Comparison of ENCODE assay signal across 14 cellular contexts in genomic region chr1:156552518-156553312, GRCh38. TPM values are rescaled to one million over a fixed set of nuclear protein-coding genes. Genes with fewer than 3 reads are reported as not detected.
A peak's percentile ranks its signal among the peaks of the same experiment; 100 is the strongest.
DNase-seq lines count a peak whose midpoint lies in the region; ATAC-seq and TF ChIP-seq lines count a peak whose summit lies in the region.
"Not testable (repeated sequence)": the region's sequence is repeated elsewhere in the genome, so short reads cannot be mapped to it uniquely, and the experiment has no call there.
"Had no signal": no experiment of that assay in that cellular context is flagged by ENCODE, and none has a peak within 500 bp of the region (broad histone marks: within the 10 kb centered on the region; RNA-seq: fewer than 3 reads in every experiment).

No MANE protein-coding gene starts in this region.

- H3K4me3 ChIP-seq in GM23248; adipocyte (ENCODE audit: low read length); right lobe of liver: not testable (repeated sequence)

- H3K4me1 ChIP-seq in GM23248 (ENCODE audit: insufficient read depth) (peaks cover 11% of the 10 kb centered on the region), adipocyte (ENCODE audit: control insufficient read depth, insufficient read depth, low read length) (peaks cover 18% of the 10 kb centered on the region)
- H3K4me1 ChIP-seq in right lobe of liver = not testable (repeated sequence)

- not testable (repeated sequence) for H2AFZ ChIP-seq in GM23248

- DNase-seq in AML-193 (lab: John Stamatoyannopoulos, UW) = peak; percentile 67 to 72
- DNase-seq in GM23248 = peak; percentile 13
- DNase-seq in NAMALWA (ENCODE audit: low spot score) = peak; percentile 67
- peak; percentile 81 for DNase-seq in SIG-M5 (lab: John Stamatoyannopoulos, UW)
- DNase-seq in adipocyte (ENCODE audit: low read depth) = not testable (repeated sequence)
- peak; percentile 40 for DNase-seq in globus pallidus (ENCODE audit: low spot score)
- peak in 1 of 3 donors; percentile 57 for DNase-seq in right lobe of liver
- peak; percentile 26 for DNase-seq in renal cortical epithelial cell (ENCODE audit: low read depth)

- TF ChIP-seq POLR2A in right lobe of liver (IDR thresholded peaks at IDR 0.05) = not testable (repeated sequence)

- not testable (repeated sequence) for H3K9ac ChIP-seq in GM23248
- H3K9ac ChIP-seq in adipocyte (ENCODE audit: low read length) = peak overlapping the region; percentile 20

- H4K20me1 ChIP-seq in GM23248 (ENCODE audit: insufficient read depth) = not testable (repeated sequence)

- 85 to 86% methylated on average over 9 of the region's 9 CpGs for WGBS in GM23248 (ENCODE audit: low coverage in 1 of 2, low lambda C conversion rate in 2 of 2, missing lambda C conversion rate in 2 of 2), 2 experiments
- 70% methylated on average over 9 of the region's 9 CpGs for WGBS in right lobe of liver (ENCODE audit: insufficient coverage, low coverage, low lambda C conversion rate, missing lambda C conversion rate)

- not testable (repeated sequence) for H3K27me3 ChIP-seq in GM23248 (replicated peaks; ENCODE audit: insufficient read depth); adipocyte (replicated peaks; ENCODE audit: control insufficient read depth, insufficient read depth, low read length); right lobe of liver

- not testable (repeated sequence) for H3K9me2 ChIP-seq in GM23248 (ENCODE audit: insufficient read depth)

- peak; percentile 50 to 86 (median 67) for ATAC-seq in right lobe of liver

- not testable (repeated sequence) for H3K4me2 ChIP-seq in GM23248 (ENCODE audit: unreplicated experiment)

- not testable (repeated sequence) for H3K36me3 ChIP-seq in GM23248 (ENCODE audit: low read depth); adipocyte (ENCODE audit: control insufficient read depth, insufficient read depth, low read length, severe bottlenecking); right lobe of liver

- not testable (repeated sequence) for H3K9me3 ChIP-seq in GM23248 (ENCODE audit: low read depth); adipocyte (ENCODE audit: control insufficient read depth, low read length); right lobe of liver

- not testable (repeated sequence) for TF ChIP-seq CTCF in right lobe of liver (IDR thresholded peaks at IDR 0.05)

- in situ Hi-C loops in GM23248 (cut with MboI) = not testable (repeated sequence)

- H3F3A ChIP-seq in GM23248 (ENCODE audit: insufficient read depth) = not testable (repeated sequence)

- H3K27ac ChIP-seq in GM23248, right lobe of liver: not testable (repeated sequence)

- intact Hi-C loops in right lobe of liver (cut with DNase I) = not testable (repeated sequence)

- not testable (repeated sequence) for H3K79me2 ChIP-seq in GM23248 (ENCODE audit: insufficient read depth)

RNA-seq across cellular contexts. Expression of gene IQGAP3, which starts 19.6 kb away (rescaled TPM):
- total RNA-seq in GM23248 (2014; rRNA removed; shearing (Covaris generic)) = 12.5 and 14.7 TPM in 2 replicates
- polyA plus RNA-seq in GM23248 (2016; fragmentation: Nextera tagmentation; extraction: Ambion mirVana) = 5.5 and 5.6 TPM in 2 replicates
- 1 to 10 TPM in 3 of 6 experiments, under 1 TPM in 3; 0.07 to 2.6 (median 0.95) TPM for total RNA-seq in right lobe of liver
- total RNA-seq in renal cortical epithelial cell = 1.5 and 14.6 TPM in 2 replicates
- total RNA-seq: ascending aorta had no signal

RNA-seq across cellular contexts. Expression of gene TTC24, which starts 26.8 kb away (rescaled TPM):
- total RNA-seq in GM23248 (2014; rRNA removed; shearing (Covaris generic)) = not detected in 2 replicates
- polyA plus RNA-seq in GM23248 (2016; fragmentation: Nextera tagmentation; extraction: Ambion mirVana) = not detected in 2 replicates
- under 1 TPM in 1 of 6 experiments, not detected in 5; 0.31 TPM for total RNA-seq in right lobe of liver
- total RNA-seq in renal cortical epithelial cell = not detected in 2 replicates
- total RNA-seq: A172, ascending aorta, frontal cortex, pulmonary artery endothelial cell, subcutaneous adipose tissue, vagina had no signal

RNA-seq across cellular contexts. Expression of gene NAXE, which starts 38.9 kb away (rescaled TPM):
- total RNA-seq in GM23248 (2014; rRNA removed; shearing (Covaris generic)) = 51.2 and 68.7 TPM in 2 replicates
- 86.2 and 87.4 TPM in 2 replicates for polyA plus RNA-seq in GM23248 (2016; fragmentation: Nextera tagmentation; extraction: Ambion mirVana)
- total RNA-seq in right lobe of liver (10 to 100 TPM; 37.7 to 72.3 (median 49.4) TPM), renal cortical epithelial cell (92.9 and 138 TPM in 2 replicates)

RNA-seq across cellular contexts. Expression of gene GPATCH4, which starts 48.6 kb away (rescaled TPM):
- 9.5 and 12.5 TPM in 2 replicates for total RNA-seq in GM23248 (2014; rRNA removed; shearing (Covaris generic))
- 43.0 and 46.6 TPM in 2 replicates for polyA plus RNA-seq in GM23248 (2016; fragmentation: Nextera tagmentation; extraction: Ambion mirVana)
- total RNA-seq in right lobe of liver = 10 to 100 TPM in 4 of 6 experiments, 1 to 10 TPM in 2; 7.0 to 25.3 (median 12.4) TPM
- total RNA-seq in renal cortical epithelial cell = 13.5 and 33.8 TPM in 2 replicates

RNA-seq across cellular contexts. Expression of gene MEF2D, which starts 52.1 kb away (rescaled TPM):
- total RNA-seq in GM23248 (2014; rRNA removed; shearing (Covaris generic)) = 22.3 and 23.6 TPM in 2 replicates
- 32.1 and 34.1 TPM in 2 replicates for polyA plus RNA-seq in GM23248 (2016; fragmentation: Nextera tagmentation; extraction: Ambion mirVana)
- total RNA-seq in right lobe of liver = 10 to 100 TPM; 13.3 to 17.1 (median 15.0) TPM
- total RNA-seq in renal cortical epithelial cell = 3.8 and 10.0 TPM in 2 replicates
